In genomic region chr11:115963170-115963569, GRCh38 we compare ENCODE assay signal across 22 cellular contexts.
A peak's percentile ranks its signal among the peaks of the same experiment; 100 is the strongest.
DNase-seq lines count a peak whose midpoint lies in the region; TF ChIP-seq lines count a peak whose summit lies in the region.
"Had no signal": no experiment of that assay in that cellular context is flagged by ENCODE, and none has a peak within 500 bp of the region (broad histone marks: within the 10 kb centered on the region; RNA-seq: fewer than 3 reads in every experiment).

No MANE protein-coding gene starts in this region.

- peak; percentile 7 for DNase-seq in NCI-H2107 treated with DMSO at 0.1 percent for 48 hours (lab: John Stamatoyannopoulos, UW; ENCODE audit: unreplicated experiment)
- no peak for DNase-seq in NCI-H2107 (lab: John Stamatoyannopoulos, UW)
- peak; percentile 22 for DNase-seq in NCI-H1694 (lab: John Stamatoyannopoulos, UW)
- peak; percentile 51 for DNase-seq in NCI-H69 (lab: John Stamatoyannopoulos, UW)
- peak; percentile 25 for DNase-seq in skeletal muscle cell (ENCODE audit: low read depth)
- no peak for DNase-seq in COR-L47 (lab: John Stamatoyannopoulos, UW)
- no peak for DNase-seq in osteocyte (ENCODE audit: extremely low spot score, unreplicated experiment)
- DNase-seq in HUDEP-2 (lab: John Stamatoyannopoulos, UW; ENCODE audit: unreplicated experiment in 76 of 76): no peak
- DNase-seq: activated CD4-positive, alpha-beta T cell treated with anti-CD3 and anti-CD28 coated beads, Interleukin-2, amount 50 U/mL, for 1 hour; Calu3; esophagus squamous epithelium; Kasumi-1; left colon; NCI-H1048; stimulated activated CD4-positive, alpha-beta T cell treated with anti-CD3 and anti-CD28 coated beads, Interleukin-4, amount 100 ng/mL, for 24 hours; stomach; upper lobe of right lung had no signal

- H3K4me3 Mint-ChIP-seq in osteocyte (ENCODE audit: unreplicated experiment): no peak overlapping the region
- H3K4me3 Mint-ChIP-seq: activated T-helper 17 cell treated with anti-CD3 and anti-CD28 coated beads, Interleukin-2, amount 50 U/mL, for 72 hours; neural progenitor cell; T-helper 1 cell treated with Interleukin-12 subunit alpha and Interleukin-12 subunit beta and Interleukin-4 antibody, amounts not matched to agents 30 μg/mL and 1 μg/mL, for 36 hours had no signal

- H3K36me3 Mint-ChIP-seq in osteocyte (ENCODE audit: unreplicated experiment): no peaks in the 10 kb centered on the region
- H3K36me3 Mint-ChIP-seq: neural progenitor cell had no signal

- no peak for TF ChIP-seq CTCF in osteocyte (IDR thresholded peaks at IDR 0.05)

- H3K27ac Mint-ChIP-seq in osteocyte (ENCODE audit: unreplicated experiment): no peak overlapping the region
- H3K27ac Mint-ChIP-seq: activated T-helper 17 cell treated with anti-CD3 and anti-CD28 coated beads, Interleukin-2, amount 50 U/mL, for 72 hours; neural progenitor cell; T-helper 1 cell treated with Interleukin-12 subunit alpha and Interleukin-12 subunit beta and Interleukin-4 antibody, amounts not matched to agents 30 μg/mL and 1 μg/mL, for 36 hours had no signal

- peaks cover 36% of the 10 kb centered on the region for H3K27me3 Mint-ChIP-seq in osteocyte (ENCODE audit: unreplicated experiment)
- H3K27me3 Mint-ChIP-seq: activated T-helper 17 cell treated with anti-CD3 and anti-CD28 coated beads, Interleukin-2, amount 50 U/mL, for 72 hours had no signal

- H3K9me3 Mint-ChIP-seq in osteocyte (ENCODE audit: unreplicated experiment): peaks cover 3% of the 10 kb centered on the region
- H3K9me3 Mint-ChIP-seq: activated T-helper 17 cell treated with anti-CD3 and anti-CD28 coated beads, Interleukin-2, amount 50 U/mL, for 72 hours; T-helper 1 cell treated with Interleukin-12 subunit alpha and Interleukin-12 subunit beta and Interleukin-4 antibody, amounts not matched to agents 30 μg/mL and 1 μg/mL, for 36 hours had no signal

- no peak overlapping the region for H3K4me3 ChIP-seq in skeletal muscle cell (ENCODE audit: low read depth, low read length)
- H3K4me3 ChIP-seq: neural progenitor cell, prostate gland, SJSA1, stomach, upper lobe of right lung had no signal

- peaks cover 3% of the 10 kb centered on the region for H3K4me1 Mint-ChIP-seq in osteocyte (ENCODE audit: unreplicated experiment)
- H3K4me1 Mint-ChIP-seq: activated T-helper 17 cell treated with anti-CD3 and anti-CD28 coated beads, Interleukin-2, amount 50 U/mL, for 72 hours had no signal

Comparison
In these comparisons a context has a peak if more than half of its experiments do, and no peak if none do; other contexts are left out.
1. DNase-seq: peak in NCI-H2107 treated with DMSO at 0.1 percent for 48 hours (single experiment), NCI-H1694 (single experiment), NCI-H69 (single experiment) and skeletal muscle cell (single experiment); none in NCI-H2107 (single experiment), COR-L47 (single experiment), osteocyte (single experiment) and HUDEP-2 (0 of 76).